In the genomic region with DNA sequence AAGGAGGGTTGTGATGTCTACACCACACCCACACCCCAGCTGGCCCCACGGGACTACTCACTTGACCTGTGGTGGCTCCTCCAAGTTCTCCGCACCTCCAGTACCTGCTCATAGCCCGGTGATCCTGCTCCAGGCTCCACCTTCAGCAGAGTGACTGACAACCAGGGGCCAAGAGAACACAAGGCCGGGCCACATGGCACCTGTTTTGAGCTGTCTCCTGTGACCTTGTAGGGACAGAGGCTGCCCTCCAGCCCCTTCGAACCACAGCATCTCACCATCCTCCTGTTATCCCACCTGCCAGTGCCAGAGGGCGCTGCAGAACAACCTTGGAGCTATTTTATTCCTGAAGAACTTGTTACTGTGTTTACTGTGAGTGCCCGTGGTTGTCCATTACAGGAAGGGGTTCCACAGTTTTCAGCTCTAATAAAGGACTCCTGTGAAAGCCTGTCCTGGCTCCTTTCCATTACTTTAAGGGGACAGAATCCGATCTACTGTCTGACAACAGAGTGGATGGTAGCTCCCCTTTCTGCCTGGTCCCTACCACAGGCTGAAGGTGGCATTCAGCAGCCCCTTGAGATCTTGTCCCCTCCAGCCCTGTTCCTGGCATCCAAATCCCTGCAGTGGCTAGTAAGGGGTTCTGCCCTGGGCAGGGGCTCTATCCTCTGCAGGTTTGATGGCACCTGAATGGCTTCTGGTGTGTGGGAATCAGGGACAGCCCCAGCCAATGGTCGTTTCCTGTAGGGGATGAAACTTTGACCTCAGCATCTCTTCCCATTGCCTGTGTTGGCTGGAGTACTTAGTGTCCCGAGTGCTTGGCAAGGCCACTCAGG, we compare ENCODE assay signal across 8 cellular contexts. TPM values are rescaled to one million over a fixed set of nuclear protein-coding genes. Genes with fewer than 3 reads are reported as not detected.
DNase-seq lines count a peak whose midpoint lies in the region; ATAC-seq and TF ChIP-seq lines count a peak whose summit lies in the region.

No MANE protein-coding gene starts in this region.

- peak; percentile 57 for DNase-seq in ACHN
- no peak for DNase-seq in GM06990 (ENCODE audit: extremely low read depth, insufficient read length)
- peak; percentile 32 for DNase-seq in NCI-H146 (lab: John Stamatoyannopoulos, UW)
- peak; percentile 50 for DNase-seq in activated CD8-positive, alpha-beta T cell treated with anti-CD3 and anti-CD28 coated beads, Interleukin-2, amount 10 ng/mL, durations not matched to agents 7 days and 5 days
- DNase-seq in cardiac septum (ENCODE audit: low spot score): peak; percentile 74
- DNase-seq in renal cortical epithelial cell (ENCODE audit: low read depth): peak; percentile 21
- no peak for DNase-seq in H4 (ENCODE audit: low spot score)
- no peak for DNase-seq in cortex of kidney (lab: John Stamatoyannopoulos, UW)

- no peaks in the 10 kb centered on the region for H3K9me3 Mint-ChIP-seq in activated CD8-positive, alpha-beta T cell treated with anti-CD3 and anti-CD28 coated beads, Interleukin-2, amount 10 ng/mL, durations not matched to agents 7 days and 5 days (ENCODE audit: insufficient read depth)

- TF ChIP-seq CTCF in GM06990 (IDR thresholded peaks at IDR 0.05; ENCODE audit: insufficient read depth, low read length, poor library complexity, severe bottlenecking): peak; percentile 78

- no peaks in the 10 kb centered on the region for H3K36me3 Mint-ChIP-seq in activated CD8-positive, alpha-beta T cell treated with anti-CD3 and anti-CD28 coated beads, Interleukin-2, amount 10 ng/mL, durations not matched to agents 7 days and 5 days (ENCODE audit: low read depth)

- no peak overlapping the region for H3K27ac Mint-ChIP-seq in activated CD8-positive, alpha-beta T cell treated with anti-CD3 and anti-CD28 coated beads, Interleukin-2, amount 10 ng/mL, durations not matched to agents 7 days and 5 days

- H3K36me3 ChIP-seq in GM06990 (ENCODE audit: control insufficient read depth, insufficient read depth, low read length): no peaks in the 10 kb centered on the region

- H3K4me3 ChIP-seq in GM06990 (replicated peaks; ENCODE audit: low read depth, low read length): no peak overlapping the region

- in situ Hi-C loops in ACHN (cut with HindIII; ENCODE audit: low pct_ligation_motif_present, low pct_unique_long_range_greater_than_20kb, low sequenced_read_pairs): no loop called here

- POLR2A ChIA-PET in activated CD8-positive, alpha-beta T cell treated with anti-CD3 and anti-CD28 coated beads, Interleukin-2, amount 10 ng/mL, durations not matched to agents 7 days and 5 days (lab: Charles Lee): no interaction called here

- ATAC-seq in activated CD8-positive, alpha-beta T cell treated with anti-CD3 and anti-CD28 coated beads, Interleukin-2, amount 10 ng/mL, durations not matched to agents 7 days and 5 days: no peak

- H3K27me3 Mint-ChIP-seq in activated CD8-positive, alpha-beta T cell treated with anti-CD3 and anti-CD28 coated beads, Interleukin-2, amount 10 ng/mL, durations not matched to agents 7 days and 5 days (ENCODE audit: low read depth): peaks cover 20% of the 10 kb centered on the region

- CTCF ChIA-PET in activated CD8-positive, alpha-beta T cell treated with anti-CD3 and anti-CD28 coated beads, Interleukin-2, amount 10 ng/mL, durations not matched to agents 7 days and 5 days (lab: Charles Lee): interaction anchor here (0.8 to 1.4 kb wide), 9 partner anchors 9 to 134 kb away, joined by 3 to 7 read pairs (median 4); no protein-coding TSS in a partner anchor

- H3K4me1 Mint-ChIP-seq in activated CD8-positive, alpha-beta T cell treated with anti-CD3 and anti-CD28 coated beads, Interleukin-2, amount 10 ng/mL, durations not matched to agents 7 days and 5 days (ENCODE audit: low read depth): no peaks in the 10 kb centered on the region

- intact Hi-C loops in cardiac septum (cut with DNase I): loop anchor here (1.0 to 5.0 kb wide), 2 partner anchors 38 to 55 kb away; no protein-coding TSS in a partner anchor

- H3K27me3 ChIP-seq in GM06990 (replicated peaks; ENCODE audit: control insufficient read depth, insufficient read depth, low read length): no peaks in the 10 kb centered on the region

- H3K4me3 Mint-ChIP-seq in activated CD8-positive, alpha-beta T cell treated with anti-CD3 and anti-CD28 coated beads, Interleukin-2, amount 10 ng/mL, durations not matched to agents 7 days and 5 days: no peak overlapping the region

RNA-seq across cellular contexts. Expression of a gene that starts 50.8 kb away (rescaled TPM):
- not detected for total RNA-seq in activated CD8-positive, alpha-beta T cell treated with anti-CD3 and anti-CD28 coated beads, Interleukin-2, amount 10 ng/mL, durations not matched to agents 7 days and 5 days
- total RNA-seq in cardiac septum: not detected
- not detected in 2 replicates for total RNA-seq in renal cortical epithelial cell
- not detected in 2 replicates for total RNA-seq in H4 (2014; rRNA removed; shearing (Covaris generic))

Comparison
In these comparisons a context has a peak if more than half of its experiments do, and no peak if none do; other contexts are left out.
1. DNase-seq: peak in ACHN (single experiment), NCI-H146 (single experiment), activated CD8-positive, alpha-beta T cell treated with anti-CD3 and anti-CD28 coated beads, Interleukin-2, amount 10 ng/mL, durations not matched to agents 7 days and 5 days (single experiment), cardiac septum (single experiment) and renal cortical epithelial cell (single experiment); none in GM06990 (single experiment), H4 (single experiment) and cortex of kidney (single experiment).